In the genomic region with DNA sequence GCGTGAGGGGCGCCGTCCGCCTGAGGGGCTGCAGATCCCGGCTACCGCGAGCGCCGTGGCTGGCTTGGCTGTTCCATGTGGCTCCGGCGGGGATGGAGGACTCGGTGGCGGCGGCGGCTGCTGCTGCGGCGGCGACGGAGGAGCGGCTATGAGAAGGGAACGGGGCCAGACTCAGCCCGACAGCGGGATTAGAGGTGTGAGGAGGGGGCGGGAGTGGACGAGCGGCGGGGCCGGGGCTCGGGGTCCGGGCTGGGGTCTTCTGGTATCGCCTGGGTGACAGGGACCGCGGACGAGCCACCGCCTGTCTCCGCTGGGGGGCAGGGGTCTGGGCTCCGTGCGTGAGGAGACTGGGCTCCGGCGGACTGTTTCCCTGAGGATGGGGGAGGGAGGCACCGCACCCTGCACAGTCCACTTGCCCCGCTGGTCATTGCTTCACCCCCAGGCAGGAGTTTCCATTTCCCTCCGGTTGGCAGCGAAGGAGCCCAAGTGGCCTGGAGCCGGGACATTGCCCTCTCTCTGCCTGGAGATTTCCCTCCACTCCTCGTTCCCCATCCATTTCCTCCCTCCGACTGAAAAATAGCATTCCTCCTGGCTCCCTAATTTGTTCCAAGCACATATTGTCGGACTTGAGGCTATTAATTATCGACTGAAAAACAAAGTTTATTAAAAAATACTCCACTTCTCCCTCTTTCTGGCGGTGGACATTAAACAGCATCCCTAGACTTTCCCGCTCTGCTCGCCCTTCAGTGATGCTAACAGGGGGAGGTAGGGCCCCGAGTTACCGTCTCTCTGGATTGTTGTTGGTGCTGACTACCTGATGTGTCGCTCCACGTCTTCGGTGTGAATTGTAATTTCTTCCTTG, we compare ENCODE assay signal across 8 cellular contexts. TPM values are rescaled to one million over a fixed set of nuclear protein-coding genes. Genes with fewer than 3 reads are reported as not detected.
DNase-seq lines count a peak whose midpoint lies in the region; ATAC-seq and TF ChIP-seq lines count a peak whose summit lies in the region.

No MANE protein-coding gene starts in this region.

- peak; percentile 1 for ATAC-seq in HG02588 (IDR thresholded peaks at IDR 0.05; ENCODE audit: unreplicated experiment)

- H3K4me1 ChIP-seq in esophagus muscularis mucosa (peaks cover 22 to 49% (median 44%) of the 10 kb centered on the region in 4 donors), testis (peaks cover 18% of the 10 kb centered on the region)

- intact Hi-C loops in esophagus muscularis mucosa (cut with DNase I) (loop anchor here (2.0 to 5.0 kb wide), 5 partner anchors 44 to 245 kb away; a partner anchor contains a TSS), testis (cut with DNase I; ENCODE audit: low total_unique reads) (no loop called here)

- H3K4me3 ChIP-seq in esophagus muscularis mucosa (peak overlapping the region; percentile 82 to 99 (median 93)), testis (peak overlapping the region; percentile 91)

- H3K9me3 ChIP-seq in esophagus muscularis mucosa (no peaks in the 10 kb centered on the region), testis (no peaks in the 10 kb centered on the region)

- TF ChIP-seq POLR2A in esophagus muscularis mucosa (IDR thresholded peaks at IDR 0.05; ENCODE audit: low read depth) (no peak), testis (IDR thresholded peaks at IDR 0.05) (no peak)

- under 1% methylated on average over 22 of the region's 57 CpGs for WGBS in esophagus muscularis mucosa
- WGBS in testis, 2 donors = 1% methylated on average over 30 to 57 of the region's 57 CpGs

- H3K27me3 ChIP-seq in esophagus muscularis mucosa (no peaks in the 10 kb centered on the region), testis (no peaks in the 10 kb centered on the region)

- no peak for TF ChIP-seq EP300 in esophagus muscularis mucosa (IDR thresholded peaks at IDR 0.05)

- H3K27ac ChIP-seq in esophagus muscularis mucosa (replicated peaks in 1 of 4) = peak overlapping the region; percentile 95 to 98 (median 96)
- peak overlapping the region; percentile 88 to 90 for H3K27ac ChIP-seq in testis

- DNase-seq in NCI-H2029 (lab: John Stamatoyannopoulos, UW) (peak; percentile 16), NCI-H2029 treated with DMSO at 0.1 percent for 48 hours (lab: John Stamatoyannopoulos, UW) (no peak), NCI-H2227 (lab: John Stamatoyannopoulos, UW; ENCODE audit: unreplicated experiment) (peak; percentile 79), esophagus muscularis mucosa (ENCODE audit: extremely low spot score) (no peak), mucosa of gallbladder (ENCODE audit: low spot score) (peak; percentile 54), testis (peak; percentile 75)
- DNase-seq in activated CD8-positive, alpha-beta memory T cell treated with anti-CD3 and anti-CD28 coated beads, Interleukin-2, amount 50 U/mL, for 48 hours = peak; percentile 72

- H3K36me3 ChIP-seq in esophagus muscularis mucosa (no peaks in the 10 kb centered on the region), testis (ENCODE audit: low read depth, missing control alignments) (no peaks in the 10 kb centered on the region)

- peak; percentile 28 to 56 (median 30) for TF ChIP-seq CTCF in esophagus muscularis mucosa (IDR thresholded peaks at IDR 0.05)
- peak in 2 of 3 experiments; percentile 22 to 30 for TF ChIP-seq CTCF in testis (IDR thresholded peaks at IDR 0.05)

RNA-seq across cellular contexts. Expression of a gene that starts 0.6 kb away (rescaled TPM):
- total RNA-seq in esophagus muscularis mucosa = 100 to 1,000 TPM; 103 to 199 (median 151) TPM
- total RNA-seq in mucosa of gallbladder = 101 TPM
- total RNA-seq in testis = 10 to 100 TPM; 69.3 to 99.5 TPM
- polyA plus RNA-seq in testis (ENCODE audit: insufficient read depth, low read depth, low replicate concordance) = 86.8 TPM

Comparison
In these comparisons a context has a peak if more than half of its experiments do, and no peak if none do; other contexts are left out.
1. DNase-seq: peak in NCI-H2029 (single experiment), NCI-H2227 (single experiment), activated CD8-positive, alpha-beta memory T cell treated with anti-CD3 and anti-CD28 coated beads, Interleukin-2, amount 50 U/mL, for 48 hours (single experiment), mucosa of gallbladder (single experiment) and testis (single experiment); none in NCI-H2029 treated with DMSO at 0.1 percent for 48 hours (single experiment) and esophagus muscularis mucosa (single experiment).